Comparison of ENCODE assay signal across 2 cellular contexts in the genomic region with DNA sequence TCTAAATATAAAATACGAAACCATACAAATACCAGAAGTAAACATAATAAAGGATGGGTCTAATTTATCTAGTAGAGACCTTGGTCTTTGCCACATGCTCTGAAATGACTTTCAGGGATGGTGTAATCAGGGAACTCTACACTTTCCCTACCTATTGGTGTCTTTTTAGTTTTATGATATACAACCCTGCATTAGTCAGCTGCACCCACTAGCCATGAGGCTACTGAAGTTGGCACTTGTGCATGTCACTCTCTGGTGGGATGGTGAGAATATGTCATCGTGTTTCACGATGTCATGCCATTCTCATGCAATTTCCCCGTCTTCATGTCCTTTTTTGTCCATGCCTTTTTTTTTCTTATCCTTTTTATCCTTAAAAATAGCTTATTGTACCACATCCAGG.
TF ChIP-seq lines count a peak whose summit lies in the region.

No MANE protein-coding gene starts in this region.

TF ChIP-seq in IMR-90, 13 proteins besides CTCF, POLR2A, EP300 and RAD21:
- TF ChIP-seq RCOR1 (IDR thresholded peaks at IDR 0.05; ENCODE audit: insufficient replicate concordance, low read length) (no peak), FOS (IDR thresholded peaks at IDR 0.05; ENCODE audit: low read depth, low read length) (no peak), SMC3 (IDR thresholded peaks at IDR 0.05; ENCODE audit: low read depth, low read length) (no peak), BHLHE40 (IDR thresholded peaks at IDR 0.05; ENCODE audit: low read depth, low read length) (no peak), MAZ (IDR thresholded peaks at IDR 0.05; ENCODE audit: borderline replicate concordance, low read depth, low read length) (no peak), MXI1 (IDR thresholded peaks at IDR 0.05; ENCODE audit: borderline replicate concordance, low read depth, low read length) (no peak), CEBPB (IDR thresholded peaks at IDR 0.05; ENCODE audit: low read depth, low read length) (no peak), RFX5 (IDR thresholded peaks at IDR 0.05; ENCODE audit: low read depth, low read length) (no peak), NFE2L2 (IDR thresholded peaks at IDR 0.05; ENCODE audit: low read depth, low read length) (no peak), MAFK (IDR thresholded peaks at IDR 0.05; ENCODE audit: low read depth, low read length) (no peak), CHD1 (IDR thresholded peaks at IDR 0.05; ENCODE audit: low read depth, low read length) (no peak)
- TF ChIP-seq, protein P1, sequence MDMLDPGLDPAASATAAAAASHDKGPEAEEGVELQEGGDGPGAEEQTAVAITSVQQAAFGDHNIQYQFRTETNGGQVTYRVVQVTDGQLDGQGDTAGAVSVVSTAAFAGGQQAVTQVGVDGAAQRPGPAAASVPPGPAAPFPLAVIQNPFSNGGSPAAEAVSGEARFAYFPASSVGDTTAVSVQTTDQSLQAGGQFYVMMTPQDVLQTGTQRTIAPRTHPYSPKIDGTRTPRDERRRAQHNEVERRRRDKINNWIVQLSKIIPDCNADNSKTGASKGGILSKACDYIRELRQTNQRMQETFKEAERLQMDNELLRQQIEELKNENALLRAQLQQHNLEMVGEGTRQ (IDR thresholded peaks at IDR 0.05; ENCODE audit: low read depth, low read length) = no peak
- TF ChIP-seq, protein P2, sequence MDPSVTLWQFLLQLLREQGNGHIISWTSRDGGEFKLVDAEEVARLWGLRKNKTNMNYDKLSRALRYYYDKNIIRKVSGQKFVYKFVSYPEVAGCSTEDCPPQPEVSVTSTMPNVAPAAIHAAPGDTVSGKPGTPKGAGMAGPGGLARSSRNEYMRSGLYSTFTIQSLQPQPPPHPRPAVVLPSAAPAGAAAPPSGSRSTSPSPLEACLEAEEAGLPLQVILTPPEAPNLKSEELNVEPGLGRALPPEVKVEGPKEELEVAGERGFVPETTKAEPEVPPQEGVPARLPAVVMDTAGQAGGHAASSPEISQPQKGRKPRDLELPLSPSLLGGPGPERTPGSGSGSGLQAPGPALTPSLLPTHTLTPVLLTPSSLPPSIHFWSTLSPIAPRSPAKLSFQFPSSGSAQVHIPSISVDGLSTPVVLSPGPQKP (IDR thresholded peaks at IDR 0.05; ENCODE audit: borderline replicate concordance, low read depth, low read length) = no peak
TF ChIP-seq in IMR-90: peak in this region for 0.

TF ChIP-seq in HepG2, 621 proteins besides CTCF, POLR2A, EP300 and RAD21:
- TF ChIP-seq, protein P3, sequence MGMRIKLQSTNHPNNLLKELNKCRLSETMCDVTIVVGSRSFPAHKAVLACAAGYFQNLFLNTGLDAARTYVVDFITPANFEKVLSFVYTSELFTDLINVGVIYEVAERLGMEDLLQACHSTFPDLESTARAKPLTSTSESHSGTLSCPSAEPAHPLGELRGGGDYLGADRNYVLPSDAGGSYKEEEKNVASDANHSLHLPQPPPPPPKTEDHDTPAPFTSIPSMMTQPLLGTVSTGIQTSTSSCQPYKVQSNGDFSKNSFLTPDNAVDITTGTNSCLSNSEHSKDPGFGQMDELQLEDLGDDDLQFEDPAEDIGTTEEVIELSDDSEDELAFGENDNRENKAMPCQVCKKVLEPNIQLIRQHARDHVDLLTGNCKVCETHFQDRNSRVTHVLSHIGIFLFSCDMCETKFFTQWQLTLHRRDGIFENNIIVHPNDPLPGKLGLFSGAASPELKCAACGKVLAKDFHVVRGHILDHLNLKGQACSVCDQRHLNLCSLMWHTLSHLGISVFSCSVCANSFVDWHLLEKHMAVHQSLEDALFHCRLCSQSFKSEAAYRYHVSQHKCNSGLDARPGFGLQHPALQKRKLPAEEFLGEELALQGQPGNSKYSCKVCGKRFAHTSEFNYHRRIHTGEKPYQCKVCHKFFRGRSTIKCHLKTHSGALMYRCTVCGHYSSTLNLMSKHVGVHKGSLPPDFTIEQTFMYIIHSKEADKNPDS (CRISPR knock-in tag; IDR thresholded peaks at IDR 0.05) = no peak
- TF ChIP-seq WIZ (CRISPR knock-in tag; IDR thresholded peaks at IDR 0.05) (no peak), AKAP8 (CRISPR knock-in tag; IDR thresholded peaks at IDR 0.05) (no peak), NFE2L1 (CRISPR knock-in tag; IDR thresholded peaks at IDR 0.05; ENCODE audit: borderline replicate concordance) (no peak), SETDB1 (CRISPR knock-in tag; IDR thresholded peaks at IDR 0.05; ENCODE audit: borderline replicate concordance) (no peak), NFE2 (CRISPR knock-in tag; IDR thresholded peaks at IDR 0.05) (no peak), AGO2 (optimal IDR thresholded peaks at IDR 0.05; ENCODE audit: low read depth, low read length) (no peak), NR2F1 (CRISPR knock-in tag; IDR thresholded peaks at IDR 0.05) (no peak), CHD2 (IDR thresholded peaks at IDR 0.05; ENCODE audit: low read depth, low read length) (no peak), ISL2 (CRISPR knock-in tag; IDR thresholded peaks at IDR 0.05) (no peak), ZNF143 (CRISPR knock-in tag; IDR thresholded peaks at IDR 0.05) (no peak), RARA (CRISPR knock-in tag; IDR thresholded peaks at IDR 0.05) (no peak), SRSF4 (IDR thresholded peaks at IDR 0.05; ENCODE audit: low read depth, low read length, poor library complexity, severe bottlenecking) (no peak), ZNF441 (CRISPR knock-in tag; IDR thresholded peaks at IDR 0.05; ENCODE audit: borderline replicate concordance) (no peak), ZNF253 (CRISPR knock-in tag; IDR thresholded peaks at IDR 0.05; ENCODE audit: borderline replicate concordance) (no peak)
- TF ChIP-seq, protein P4, sequence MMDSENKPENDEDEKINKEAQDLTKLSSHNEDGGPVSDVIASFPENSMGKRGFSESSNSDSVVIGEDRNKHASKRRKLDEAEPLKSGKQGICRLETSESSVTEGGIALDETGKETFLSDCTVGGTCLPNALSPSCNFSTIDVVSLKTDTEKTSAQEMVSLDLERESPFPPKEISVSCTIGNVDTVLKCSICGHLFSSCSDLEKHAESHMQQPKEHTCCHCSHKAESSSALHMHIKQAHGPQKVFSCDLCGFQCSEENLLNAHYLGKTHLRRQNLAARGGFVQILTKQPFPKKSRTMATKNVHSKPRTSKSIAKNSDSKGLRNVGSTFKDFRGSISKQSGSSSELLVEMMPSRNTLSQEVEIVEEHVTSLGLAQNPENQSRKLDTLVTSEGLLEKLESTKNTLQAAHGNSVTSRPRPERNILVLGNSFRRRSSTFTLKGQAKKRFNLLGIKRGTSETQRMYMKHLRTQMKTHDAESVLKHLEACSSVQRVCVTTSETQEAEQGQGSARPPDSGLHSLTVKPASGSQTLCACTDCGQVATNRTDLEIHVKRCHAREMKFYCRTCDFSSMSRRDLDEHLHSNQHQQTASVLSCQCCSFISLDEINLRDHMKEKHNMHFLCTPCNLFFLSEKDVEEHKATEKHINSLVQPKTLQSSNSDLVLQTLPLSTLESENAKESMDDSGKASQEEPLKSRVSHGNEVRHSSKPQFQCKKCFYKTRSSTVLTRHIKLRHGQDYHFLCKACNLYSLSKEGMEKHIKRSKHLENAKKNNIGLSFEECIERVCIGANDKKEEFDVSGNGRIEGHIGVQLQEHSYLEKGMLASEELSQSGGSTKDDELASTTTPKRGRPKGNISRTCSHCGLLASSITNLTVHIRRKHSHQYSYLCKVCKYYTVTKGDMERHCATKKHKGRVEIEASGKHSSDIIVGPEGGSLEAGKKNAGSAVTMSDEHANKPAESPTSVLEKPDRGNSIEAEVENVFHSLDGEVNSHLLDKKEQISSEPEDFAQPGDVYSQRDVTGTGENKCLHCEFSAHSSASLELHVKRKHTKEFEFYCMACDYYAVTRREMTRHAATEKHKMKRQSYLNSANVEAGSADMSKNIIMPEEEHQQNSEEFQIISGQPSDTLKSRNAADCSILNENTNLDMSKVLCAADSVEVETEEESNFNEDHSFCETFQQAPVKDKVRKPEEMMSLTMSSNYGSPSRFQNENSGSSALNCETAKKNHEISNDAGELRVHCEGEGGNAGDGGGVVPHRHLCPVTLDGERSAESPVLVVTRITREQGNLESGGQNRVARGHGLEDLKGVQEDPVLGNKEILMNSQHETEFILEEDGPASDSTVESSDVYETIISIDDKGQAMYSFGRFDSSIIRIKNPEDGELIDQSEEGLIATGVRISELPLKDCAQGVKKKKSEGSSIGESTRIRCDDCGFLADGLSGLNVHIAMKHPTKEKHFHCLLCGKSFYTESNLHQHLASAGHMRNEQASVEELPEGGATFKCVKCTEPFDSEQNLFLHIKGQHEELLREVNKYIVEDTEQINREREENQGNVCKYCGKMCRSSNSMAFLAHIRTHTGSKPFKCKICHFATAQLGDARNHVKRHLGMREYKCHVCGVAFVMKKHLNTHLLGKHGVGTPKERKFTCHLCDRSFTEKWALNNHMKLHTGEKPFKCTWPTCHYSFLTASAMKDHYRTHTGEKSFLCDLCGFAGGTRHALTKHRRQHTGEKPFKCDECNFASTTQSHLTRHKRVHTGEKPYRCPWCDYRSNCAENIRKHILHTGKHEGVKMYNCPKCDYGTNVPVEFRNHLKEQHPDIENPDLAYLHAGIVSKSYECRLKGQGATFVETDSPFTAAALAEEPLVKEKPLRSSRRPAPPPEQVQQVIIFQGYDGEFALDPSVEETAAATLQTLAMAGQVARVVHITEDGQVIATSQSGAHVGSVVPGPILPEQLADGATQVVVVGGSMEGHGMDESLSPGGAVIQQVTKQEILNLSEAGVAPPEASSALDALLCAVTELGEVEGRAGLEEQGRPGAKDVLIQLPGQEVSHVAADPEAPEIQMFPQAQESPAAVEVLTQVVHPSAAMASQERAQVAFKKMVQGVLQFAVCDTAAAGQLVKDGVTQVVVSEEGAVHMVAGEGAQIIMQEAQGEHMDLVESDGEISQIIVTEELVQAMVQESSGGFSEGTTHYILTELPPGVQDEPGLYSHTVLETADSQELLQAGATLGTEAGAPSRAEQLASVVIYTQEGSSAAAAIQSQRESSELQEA (CRISPR knock-in tag; IDR thresholded peaks at IDR 0.05; ENCODE audit: not compliant biosample characterization) = no peak
- TF ChIP-seq, protein P5, sequence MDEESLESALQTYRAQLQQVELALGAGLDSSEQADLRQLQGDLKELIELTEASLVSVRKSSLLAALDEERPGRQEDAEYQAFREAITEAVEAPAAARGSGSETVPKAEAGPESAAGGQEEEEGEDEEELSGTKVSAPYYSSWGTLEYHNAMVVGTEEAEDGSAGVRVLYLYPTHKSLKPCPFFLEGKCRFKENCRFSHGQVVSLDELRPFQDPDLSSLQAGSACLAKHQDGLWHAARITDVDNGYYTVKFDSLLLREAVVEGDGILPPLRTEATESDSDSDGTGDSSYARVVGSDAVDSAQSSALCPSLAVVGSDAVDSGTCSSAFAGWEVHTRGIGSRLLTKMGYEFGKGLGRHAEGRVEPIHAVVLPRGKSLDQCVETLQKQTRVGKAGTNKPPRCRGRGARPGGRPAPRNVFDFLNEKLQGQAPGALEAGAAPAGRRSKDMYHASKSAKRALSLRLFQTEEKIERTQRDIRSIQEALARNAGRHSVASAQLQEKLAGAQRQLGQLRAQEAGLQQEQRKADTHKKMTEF (CRISPR knock-in tag; IDR thresholded peaks at IDR 0.05) = no peak
- TF ChIP-seq, protein P6, sequence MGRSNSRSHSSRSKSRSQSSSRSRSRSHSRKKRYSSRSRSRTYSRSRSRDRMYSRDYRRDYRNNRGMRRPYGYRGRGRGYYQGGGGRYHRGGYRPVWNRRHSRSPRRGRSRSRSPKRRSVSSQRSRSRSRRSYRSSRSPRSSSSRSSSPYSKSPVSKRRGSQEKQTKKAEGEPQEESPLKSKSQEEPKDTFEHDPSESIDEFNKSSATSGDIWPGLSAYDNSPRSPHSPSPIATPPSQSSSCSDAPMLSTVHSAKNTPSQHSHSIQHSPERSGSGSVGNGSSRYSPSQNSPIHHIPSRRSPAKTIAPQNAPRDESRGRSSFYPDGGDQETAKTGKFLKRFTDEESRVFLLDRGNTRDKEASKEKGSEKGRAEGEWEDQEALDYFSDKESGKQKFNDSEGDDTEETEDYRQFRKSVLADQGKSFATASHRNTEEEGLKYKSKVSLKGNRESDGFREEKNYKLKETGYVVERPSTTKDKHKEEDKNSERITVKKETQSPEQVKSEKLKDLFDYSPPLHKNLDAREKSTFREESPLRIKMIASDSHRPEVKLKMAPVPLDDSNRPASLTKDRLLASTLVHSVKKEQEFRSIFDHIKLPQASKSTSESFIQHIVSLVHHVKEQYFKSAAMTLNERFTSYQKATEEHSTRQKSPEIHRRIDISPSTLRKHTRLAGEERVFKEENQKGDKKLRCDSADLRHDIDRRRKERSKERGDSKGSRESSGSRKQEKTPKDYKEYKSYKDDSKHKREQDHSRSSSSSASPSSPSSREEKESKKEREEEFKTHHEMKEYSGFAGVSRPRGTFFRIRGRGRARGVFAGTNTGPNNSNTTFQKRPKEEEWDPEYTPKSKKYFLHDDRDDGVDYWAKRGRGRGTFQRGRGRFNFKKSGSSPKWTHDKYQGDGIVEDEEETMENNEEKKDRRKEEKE (IDR thresholded peaks at IDR 0.05) = no peak
